Comparison of ENCODE assay signal across 17 cellular contexts in genomic region chr9:27425827-27426716, GRCh38.
A peak's percentile ranks its signal among the peaks of the same experiment; 100 is the strongest.
DNase-seq lines count a peak whose midpoint lies in the region; ATAC-seq and TF ChIP-seq lines count a peak whose summit lies in the region.
"Had no signal": no experiment of that assay in that cellular context is flagged by ENCODE, and none has a peak within 500 bp of the region (broad histone marks: within the 10 kb centered on the region; RNA-seq: fewer than 3 reads in every experiment).

No MANE protein-coding gene starts in this region.

- no peaks in the 10 kb centered on the region for H3K9me3 Mint-ChIP-seq in dendritic cell treated with granulocyte-macrophage colony-stimulating factor and Interleukin-4, amounts not matched to agents 40 ng/mL and 50 ng/mL, for 4 days
- no peaks in the 10 kb centered on the region for H3K9me3 Mint-ChIP-seq in neural progenitor cell

- H3K79me2 ChIP-seq in neural progenitor cell (ENCODE audit: low read depth): peaks cover 21% of the 10 kb centered on the region

- intact Hi-C loops in dendritic cell treated with granulocyte-macrophage colony-stimulating factor and Interleukin-4, amounts not matched to agents 40 ng/mL and 50 ng/mL, for 4 days (cut with micrococcal nuclease): no loop called here

- H3K9ac ChIP-seq in neural progenitor cell: no peak overlapping the region

- H3K27ac Mint-ChIP-seq in dendritic cell treated with granulocyte-macrophage colony-stimulating factor and Interleukin-4, amounts not matched to agents 40 ng/mL and 50 ng/mL, for 4 days: peak overlapping the region; percentile 17
- no peak overlapping the region for H3K27ac Mint-ChIP-seq in neural progenitor cell

- no peak overlapping the region for H3K27ac ChIP-seq in neural progenitor cell
- H3K27ac ChIP-seq in effector memory CD4-positive, alpha-beta T cell (ENCODE audit: insufficient read depth, low read length, poor library complexity, severe bottlenecking): no peak overlapping the region

- no peak overlapping the region for H3K4me2 ChIP-seq in neural progenitor cell

- peaks cover 53% of the 10 kb centered on the region for H4K20me1 ChIP-seq in neural progenitor cell (ENCODE audit: low read depth)

- no peaks in the 10 kb centered on the region for H3K36me3 ChIP-seq in neural progenitor cell
- H3K36me3 ChIP-seq in effector memory CD4-positive, alpha-beta T cell (ENCODE audit: control insufficient read depth, insufficient read depth, low read length): no peaks in the 10 kb centered on the region

- DNase-seq in NCI-H345 treated with DMSO at 0.1 percent for 48 hours (lab: John Stamatoyannopoulos, UW; ENCODE audit: unreplicated experiment): peak; percentile 91
- peak; percentile 19 for DNase-seq in neural progenitor cell (ENCODE audit: low spot score)
- no peak for DNase-seq in NCI-H1436 (lab: John Stamatoyannopoulos, UW)
- DNase-seq in activated naive CD4-positive, alpha-beta T cell treated with Interleukin-2 at 50 U/mL for 16 hours: no peak
- no peak for DNase-seq in effector memory CD4-positive, alpha-beta T cell
- DNase-seq: activated CD8-positive, alpha-beta memory T cell treated with anti-CD3 and anti-CD28 coated beads for 24 hours; activated gamma-delta T cell treated with Interleukin-2 at 50 U/mL for 16 hours; DND-41; glutamatergic neuron; kidney; NCI-H187; stimulated activated CD4-positive, alpha-beta T cell treated with anti-CD3 and anti-CD28 coated beads, Interleukin-1b, Interleukin-23, amount 100 ng/mL, for 48 hours; stimulated activated CD8-positive, alpha-beta memory T cell treated with anti-CD3 and anti-CD28 coated beads, Interleukin-4, amount 100 ng/mL, for 48 hours had no signal

- no peaks in the 10 kb centered on the region for H3K27me3 ChIP-seq in neural progenitor cell
- no peaks in the 10 kb centered on the region for H3K27me3 ChIP-seq in effector memory CD4-positive, alpha-beta T cell (replicated peaks; ENCODE audit: control insufficient read depth, insufficient read depth, low read length, poor library complexity, severe bottlenecking)

- peaks cover 61% of the 10 kb centered on the region for H3K4me1 Mint-ChIP-seq in dendritic cell treated with granulocyte-macrophage colony-stimulating factor and Interleukin-4, amounts not matched to agents 40 ng/mL and 50 ng/mL, for 4 days (ENCODE audit: low read depth)
- H3K4me1 Mint-ChIP-seq in neural progenitor cell: peaks cover 42% of the 10 kb centered on the region

- no peak overlapping the region for H2AFZ ChIP-seq in neural progenitor cell (replicated peaks)

- H3K9me3 ChIP-seq in neural progenitor cell (ENCODE audit: low read depth): no peaks in the 10 kb centered on the region
- H3K9me3 ChIP-seq in effector memory CD4-positive, alpha-beta T cell (ENCODE audit: control insufficient read depth, low read length): no peaks in the 10 kb centered on the region

- no peak overlapping the region for H3K4me3 Mint-ChIP-seq in dendritic cell treated with granulocyte-macrophage colony-stimulating factor and Interleukin-4, amounts not matched to agents 40 ng/mL and 50 ng/mL, for 4 days
- H3K4me3 Mint-ChIP-seq in neural progenitor cell: no peak overlapping the region

- H3K27me3 Mint-ChIP-seq in dendritic cell treated with granulocyte-macrophage colony-stimulating factor and Interleukin-4, amounts not matched to agents 40 ng/mL and 50 ng/mL, for 4 days: no peaks in the 10 kb centered on the region
- peaks cover 3% of the 10 kb centered on the region for H3K27me3 Mint-ChIP-seq in neural progenitor cell (ENCODE audit: insufficient read depth, low read depth)

- no peak overlapping the region for H3K4me3 ChIP-seq in neural progenitor cell
- H3K4me3 ChIP-seq in effector memory CD4-positive, alpha-beta T cell (ENCODE audit: insufficient read depth, low read depth, low read length, poor library complexity, severe bottlenecking): no peak overlapping the region
- H3K4me3 ChIP-seq: K562 had no signal

- no peak for TF ChIP-seq CTCF in neural progenitor cell (IDR thresholded peaks at IDR 0.05)

- H3F3A ChIP-seq in neural progenitor cell (ENCODE audit: low read depth): no peaks in the 10 kb centered on the region

- H3K36me3 Mint-ChIP-seq in dendritic cell treated with granulocyte-macrophage colony-stimulating factor and Interleukin-4, amounts not matched to agents 40 ng/mL and 50 ng/mL, for 4 days (ENCODE audit: low read depth): peaks cover 74% of the 10 kb centered on the region
- no peaks in the 10 kb centered on the region for H3K36me3 Mint-ChIP-seq in neural progenitor cell

- ATAC-seq in GM18498 (IDR thresholded peaks at IDR 0.05; ENCODE audit: unreplicated experiment) (peak; percentile 50), HG02840 (IDR thresholded peaks at IDR 0.05; ENCODE audit: low FRiP score, unreplicated experiment) (no peak)
- ATAC-seq: K562 had no signal

- peaks cover 23% of the 10 kb centered on the region for H3K4me1 ChIP-seq in neural progenitor cell
- H3K4me1 ChIP-seq in effector memory CD4-positive, alpha-beta T cell (ENCODE audit: control insufficient read depth, insufficient read depth, low read length, poor library complexity, severe bottlenecking): no peaks in the 10 kb centered on the region

Comparison
In these comparisons a context has a peak if more than half of its experiments do, and no peak if none do; other contexts are left out.
1. DNase-seq: peak in NCI-H345 treated with DMSO at 0.1 percent for 48 hours (single experiment) and neural progenitor cell (single experiment); none in NCI-H1436 (single experiment), activated naive CD4-positive, alpha-beta T cell treated with Interleukin-2 at 50 U/mL for 16 hours (single experiment) and effector memory CD4-positive, alpha-beta T cell (0 of 3).